Comparison of ENCODE assay signal across 34 cellular contexts in genomic region chr18:1958798-1959197, GRCh38.
"Had no signal": no experiment of that assay in that cellular context is flagged by ENCODE, and none has a peak within 500 bp of the region (broad histone marks: within the 10 kb centered on the region; RNA-seq: fewer than 3 reads in every experiment).

No MANE protein-coding gene starts in this region.

- DNase-seq: Karpas-422, Kasumi-1, MG63, MM.1S, MV-4-11, NCI-H1048, NCI-H1092, NCI-H1092 treated with DMSO at 0.1 percent for 48 hours, NCI-H1105, NCI-H1105 treated with DMSO at 0.1 percent for 48 hours, NCI-H1417 treated with DMSO at 0.1 percent for 48 hours, NCI-H1436, NCI-H1436 treated with DMSO at 0.1 percent for 48 hours, NCI-H146, NCI-H1694, NCI-H1694 treated with DMSO at 0.1 percent for 48 hours, NCI-H187, NCI-H187 treated with DMSO at 0.1 percent for 48 hours, NCI-H1930, NCI-H2029, NCI-H2029 treated with DMSO at 0.1 percent for 48 hours, NCI-H2081, NCI-H2081 treated with DMSO at 0.1 percent for 48 hours, NCI-H2107, NCI-H2171, NCI-H2227 treated with DMSO at 0.1 percent for 48 hours, NCI-H226, NCI-H345, NCI-H446, NCI-H446 treated with DMSO at 0.1 percent for 48 hours, NCI-H510A, NCI-H510A treated with DMSO at 0.1 percent for 48 hours, NCI-H524 had no signal

- H3K9me3 ChIP-seq: MG63 had no signal

- H3K4me3 ChIP-seq: MG63 had no signal

- H3K27me3 ChIP-seq: MG63 had no signal

- H3K9ac ChIP-seq: KMS-11 had no signal

- H3K4me2 ChIP-seq: KMS-11 had no signal

- H3K27ac ChIP-seq: KMS-11 had no signal

- H3K36me3 ChIP-seq: MG63 had no signal
